ENCODE assay signal across 19 cellular contexts in genomic region chr1:29836626-29837305, GRCh38.
"Had no signal": no experiment of that assay in that cellular context is flagged by ENCODE, and none has a peak within 500 bp of the region (broad histone marks: within the 10 kb centered on the region; RNA-seq: fewer than 3 reads in every experiment).

No MANE protein-coding gene starts in this region.

- H3K36me3 ChIP-seq: esophagus squamous epithelium, stomach had no signal

- H3K27ac ChIP-seq: esophagus squamous epithelium, stomach had no signal

- H3K4me3 Mint-ChIP-seq: activated CD8-positive, alpha-beta T cell treated with anti-CD3 and anti-CD28 coated beads, Interleukin-2, amount 10 ng/mL, durations not matched to agents 7 days and 5 days; activated naive CD8-positive, alpha-beta T cell; dendritic cell treated with granulocyte-macrophage colony-stimulating factor and Interleukin-4, amounts not matched to agents 40 ng/mL and 50 ng/mL, for 4 days; immature natural killer cell; naive thymus-derived CD8-positive, alpha-beta T cell; T-cell; type B pancreatic cell had no signal

- H3K9me3 Mint-ChIP-seq: type B pancreatic cell had no signal

- DNase-seq: activated CD4-positive, alpha-beta T cell treated with anti-CD3 and anti-CD28 coated beads for 48 hours; activated CD4-positive, CD25-positive, alpha-beta regulatory T cell; activated CD8-positive, alpha-beta T cell treated with anti-CD3 and anti-CD28 coated beads, Interleukin-2, amount 10 ng/mL, durations not matched to agents 7 days and 5 days; cerebellar nuclear complex; effector CD8-positive, alpha-beta T cell; esophagus squamous epithelium; immature natural killer cell; mesendoderm; naive thymus-derived CD8-positive, alpha-beta T cell; nucleus accumbens; retina; stomach; T-cell; T-helper 9 cell had no signal

- H3K36me3 Mint-ChIP-seq: activated naive CD8-positive, alpha-beta T cell; immature natural killer cell; T-cell; type B pancreatic cell had no signal

- ATAC-seq: activated CD8-positive, alpha-beta T cell treated with anti-CD3 and anti-CD28 coated beads, Interleukin-2, amount 10 ng/mL, durations not matched to agents 7 days and 5 days; naive thymus-derived CD8-positive, alpha-beta T cell; T-cell had no signal

- H3K4me3 ChIP-seq: esophagus squamous epithelium, stomach had no signal

- H3K27ac Mint-ChIP-seq: activated CD8-positive, alpha-beta T cell treated with anti-CD3 and anti-CD28 coated beads, Interleukin-2, amount 10 ng/mL, durations not matched to agents 7 days and 5 days; activated naive CD8-positive, alpha-beta T cell; dendritic cell treated with granulocyte-macrophage colony-stimulating factor and Interleukin-4, amounts not matched to agents 40 ng/mL and 50 ng/mL, for 4 days; immature natural killer cell; naive thymus-derived CD8-positive, alpha-beta T cell; T-cell; type B pancreatic cell had no signal

- FAIRE-seq: bronchial epithelial cell, endothelial cell of umbilical vein had no signal

- H3K4me1 ChIP-seq: esophagus squamous epithelium, stomach had no signal

- H3K4me1 Mint-ChIP-seq: immature natural killer cell; naive thymus-derived CD8-positive, alpha-beta T cell; T-cell had no signal
